In genomic region chr5:170139786-170140335, GRCh38 we compare ENCODE assay signal across 14 cellular contexts.
"Had no signal": no experiment of that assay in that cellular context is flagged by ENCODE, and none has a peak within 500 bp of the region (broad histone marks: within the 10 kb centered on the region; RNA-seq: fewer than 3 reads in every experiment).

No MANE protein-coding gene starts in this region.

- H3K4me3 Mint-ChIP-seq: effector memory CD8-positive, alpha-beta T cell; naive thymus-derived CD8-positive, alpha-beta T cell; neural crest cell; stimulated activated naive B cell treated with anti-CD40 and anti-IgM and Interleukin-4, amounts not matched to agents 10 μg/mL and 1 μg/mL and 100 μg/mL, for 72 hours; stimulated activated naive CD8-positive, alpha-beta T cell treated with anti-CD3 and anti-CD28 coated beads, Interleukin-15, amount 100 ng/mL, for 72 hours had no signal

- H3K4me1 Mint-ChIP-seq: naive thymus-derived CD8-positive, alpha-beta T cell; neural crest cell; stimulated activated naive CD8-positive, alpha-beta T cell treated with anti-CD3 and anti-CD28 coated beads, Interleukin-15, amount 100 ng/mL, for 72 hours had no signal

- DNase-seq: effector memory CD8-positive, alpha-beta T cell; foreskin melanocyte; kidney glomerular epithelial cell; mucosa of descending colon; naive thymus-derived CD8-positive, alpha-beta T cell; ovary; sigmoid colon; stimulated activated CD4-positive, alpha-beta T cell treated with anti-CD3 and anti-CD28 coated beads, Interleukin-2, amount 100 ng/mL, for 24 hours; stimulated activated CD4-positive, alpha-beta T cell treated with anti-CD3 and anti-CD28 coated beads, Interleukin-4, amount 100 ng/mL, for 4 hours; stimulated activated naive B cell treated with anti-CD40 and anti-IgM and Interleukin-4, amounts not matched to agents 10 μg/mL and 1 μg/mL and 100 μg/mL, for 72 hours; stimulated activated naive CD8-positive, alpha-beta T cell treated with anti-CD3 and anti-CD28 coated beads, Interleukin-15, amount 100 ng/mL, for 72 hours; testis had no signal

- ATAC-seq: effector memory CD8-positive, alpha-beta T cell; left lobe of liver; mucosa of descending colon; naive thymus-derived CD8-positive, alpha-beta T cell; stimulated activated naive B cell treated with anti-CD40 and anti-IgM and Interleukin-4, amounts not matched to agents 10 μg/mL and 1 μg/mL and 100 μg/mL, for 72 hours; stimulated activated naive CD8-positive, alpha-beta T cell treated with anti-CD3 and anti-CD28 coated beads, Interleukin-15, amount 100 ng/mL, for 72 hours had no signal

- H3K9me3 Mint-ChIP-seq: effector memory CD8-positive, alpha-beta T cell; naive thymus-derived CD8-positive, alpha-beta T cell; neural crest cell; stimulated activated naive B cell treated with anti-CD40 and anti-IgM and Interleukin-4, amounts not matched to agents 10 μg/mL and 1 μg/mL and 100 μg/mL, for 72 hours; stimulated activated naive CD8-positive, alpha-beta T cell treated with anti-CD3 and anti-CD28 coated beads, Interleukin-15, amount 100 ng/mL, for 72 hours had no signal

- H3K36me3 Mint-ChIP-seq: naive thymus-derived CD8-positive, alpha-beta T cell; stimulated activated naive B cell treated with anti-CD40 and anti-IgM and Interleukin-4, amounts not matched to agents 10 μg/mL and 1 μg/mL and 100 μg/mL, for 72 hours had no signal

- H3K27ac Mint-ChIP-seq: effector memory CD8-positive, alpha-beta T cell; naive thymus-derived CD8-positive, alpha-beta T cell; stimulated activated naive B cell treated with anti-CD40 and anti-IgM and Interleukin-4, amounts not matched to agents 10 μg/mL and 1 μg/mL and 100 μg/mL, for 72 hours; stimulated activated naive CD8-positive, alpha-beta T cell treated with anti-CD3 and anti-CD28 coated beads, Interleukin-15, amount 100 ng/mL, for 72 hours had no signal
